8 cellular contexts compared by ENCODE assay signal in the genomic region with DNA sequence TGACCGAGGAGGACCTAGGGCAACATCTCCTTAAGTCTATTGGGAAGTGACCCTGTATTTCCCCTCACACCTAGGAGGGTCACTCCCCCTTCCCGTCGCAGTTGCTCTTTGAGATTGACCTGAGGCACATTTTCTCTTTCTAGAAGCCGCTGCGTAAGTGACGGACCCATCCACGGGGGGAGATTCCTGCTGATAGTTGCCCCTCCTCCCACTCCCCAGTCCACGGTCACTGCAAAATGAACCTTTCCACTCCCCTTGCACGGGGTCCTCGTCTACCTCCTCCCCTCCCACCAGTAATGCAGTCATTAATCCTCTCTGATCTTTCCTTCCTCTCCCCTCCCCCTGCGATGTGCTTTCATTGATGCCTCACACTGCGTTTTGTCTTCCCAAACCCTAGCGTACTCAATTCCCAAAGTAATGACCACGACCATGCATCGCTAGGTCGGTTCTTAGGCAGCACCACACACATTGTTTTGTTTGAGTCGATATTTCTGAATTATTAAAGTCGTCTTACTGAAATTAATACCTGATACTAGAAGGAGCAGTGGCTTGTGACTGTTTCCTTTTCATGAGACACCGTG. TPM values are rescaled to one million over a fixed set of nuclear protein-coding genes. Genes with fewer than 3 reads are reported as not detected.
A peak's percentile ranks its signal among the peaks of the same experiment; 100 is the strongest.
DNase-seq lines count a peak whose midpoint lies in the region; ATAC-seq and TF ChIP-seq lines count a peak whose summit lies in the region.

No MANE protein-coding gene starts in this region.

- H3K9me3 Mint-ChIP-seq in activated CD4-positive, alpha-beta T cell treated with anti-CD3 and anti-CD28 coated beads for 36 hours (ENCODE audit: low read depth): no peaks in the 10 kb centered on the region
- no peaks in the 10 kb centered on the region for H3K9me3 Mint-ChIP-seq in endodermal cell

- no peaks in the 10 kb centered on the region for H3K27me3 ChIP-seq in endodermal cell (ENCODE audit: control insufficient read depth, insufficient read depth, low read length, poor library complexity, severe bottlenecking)
- H3K27me3 ChIP-seq in mesendoderm (ENCODE audit: insufficient read depth, low read length, poor library complexity): no peaks in the 10 kb centered on the region

- intact Hi-C loops in activated CD4-positive, alpha-beta T cell treated with anti-CD3 and anti-CD28 coated beads for 36 hours (cut with DNase I, micrococcal nuclease): loop anchor here (1.0 to 10.0 kb wide), 5 partner anchors 33 to 1125 kb away; partner anchors contain the start of genes C2CD5 (in 2 of the 2), CMAS (in 2 of the 2), GOLT1B (in 1 of the 2) and RECQL (in 1 of the 2)

- peaks cover 4% of the 10 kb centered on the region for H3K27me3 Mint-ChIP-seq in activated CD4-positive, alpha-beta T cell treated with anti-CD3 and anti-CD28 coated beads for 36 hours
- peaks cover 5% of the 10 kb centered on the region for H3K27me3 Mint-ChIP-seq in endodermal cell (ENCODE audit: insufficient read depth)

- no peak overlapping the region for H2BK120ac ChIP-seq in mesendoderm (ENCODE audit: low read depth, low read length)

- no peaks in the 10 kb centered on the region for H3K79me1 ChIP-seq in mesendoderm (ENCODE audit: low read length)

- no peaks in the 10 kb centered on the region for H3K9me3 ChIP-seq in endodermal cell (ENCODE audit: control insufficient read depth, low read length)

- no peak for TF ChIP-seq CTCF in endodermal cell (conservative IDR thresholded peaks at IDR 0.05)

- peak overlapping the region; percentile 96 for H3K4me3 Mint-ChIP-seq in activated CD4-positive, alpha-beta T cell treated with anti-CD3 and anti-CD28 coated beads for 36 hours
- peak overlapping the region; percentile 88 for H3K4me3 Mint-ChIP-seq in endodermal cell

- WGBS in endodermal cell (ENCODE audit: insufficient coverage in 1 of 2, insufficient read length in 1 of 2), 2 experiments: 0% methylated on average over 15 to 19 of the region's 19 CpGs
- WGBS in mesendoderm (ENCODE audit: extremely low coverage, insufficient coverage, low lambda C conversion rate): no CpG with 5 or more reads among the region's 19 CpGs

- peak overlapping the region; percentile 93 for H3K56ac ChIP-seq in mesendoderm (ENCODE audit: low read length)

- peaks cover 37% of the 10 kb centered on the region for H3K4me1 Mint-ChIP-seq in activated CD4-positive, alpha-beta T cell treated with anti-CD3 and anti-CD28 coated beads for 36 hours
- peaks cover 36% of the 10 kb centered on the region for H3K4me1 Mint-ChIP-seq in endodermal cell

- H3K36me3 ChIP-seq in endodermal cell (ENCODE audit: control insufficient read depth, insufficient read depth, low read length) (peaks cover 5% of the 10 kb centered on the region), mesendoderm (ENCODE audit: control insufficient read depth, insufficient read depth, low read length) (no peaks in the 10 kb centered on the region)

- H3K4ac ChIP-seq in mesendoderm (ENCODE audit: low read depth, low read length): peak overlapping the region; percentile 19

- peak overlapping the region; percentile 32 for H3K4me2 ChIP-seq in mesendoderm (ENCODE audit: low read length)

- peaks cover 12% of the 10 kb centered on the region for H3K36me3 Mint-ChIP-seq in activated CD4-positive, alpha-beta T cell treated with anti-CD3 and anti-CD28 coated beads for 36 hours (ENCODE audit: low read depth)
- H3K36me3 Mint-ChIP-seq in endodermal cell (ENCODE audit: low read depth): peaks cover 8% of the 10 kb centered on the region

- no peak overlapping the region for H3K23ac ChIP-seq in mesendoderm (ENCODE audit: low read length)

- POLR2A ChIA-PET in activated CD4-positive, alpha-beta T cell treated with anti-CD3 and anti-CD28 coated beads for 36 hours (lab: Charles Lee): interaction anchor here (1.0 to 1.2 kb wide), 2 partner anchors 32 to 81 kb away, joined by 3 to 5 read pairs; partner anchors contain the start of gene C2CD5

- no peak overlapping the region for H4K8ac ChIP-seq in mesendoderm (ENCODE audit: low read depth, low read length)

- H3K9ac ChIP-seq in endodermal cell (ENCODE audit: extremely low read depth, low read length, poor library complexity, severe bottlenecking) (peak overlapping the region; percentile 79), mesendoderm (ENCODE audit: low read length) (peak overlapping the region; percentile 82)

- CTCF ChIA-PET in activated CD4-positive, alpha-beta T cell treated with anti-CD3 and anti-CD28 coated beads for 36 hours (lab: Charles Lee): interaction anchor here (0.6 to 1.3 kb wide), 2 partner anchors 45 to 96 kb away, joined by 3 to 7 read pairs; no protein-coding TSS in a partner anchor

- H3K4me1 ChIP-seq in endodermal cell (ENCODE audit: control insufficient read depth, insufficient read depth, low read length) (no peaks in the 10 kb centered on the region), mesendoderm (ENCODE audit: control insufficient read depth, low read depth, low read length) (no peaks in the 10 kb centered on the region)

- no peak overlapping the region for H2BK15ac ChIP-seq in mesendoderm (replicated peaks; ENCODE audit: low read depth)

- no peak overlapping the region for H2AK5ac ChIP-seq in mesendoderm (ENCODE audit: low read length)

- H4K5ac ChIP-seq in mesendoderm (ENCODE audit: low read length): no peak overlapping the region

- peak; percentile 45 for DNase-seq in activated CD4-positive, alpha-beta T cell treated with anti-CD3 and anti-CD28 coated beads for 36 hours
- no peak for DNase-seq in activated CD4-positive, alpha-beta T cell treated with anti-CD3 and anti-CD28 coated beads for 1 hour
- DNase-seq in NCI-H1092 (lab: John Stamatoyannopoulos, UW) (peak; percentile 8), endodermal cell (peak; percentile 87), mesendoderm (peak; percentile 81)
- peak; percentile 22 to 29 for DNase-seq in activated CD4-positive, alpha-beta T cell treated with anti-CD3 and anti-CD28 coated beads for 4 hours
- peak; percentile 27 for DNase-seq in stimulated activated naive CD8-positive, alpha-beta T cell treated with anti-CD3 and anti-CD28 coated beads, Interleukin-15, Interleukin-2, amounts not matched to agents 100 U/mL and 50 U/mL, for 24 hours

- H3K4me3 ChIP-seq in endodermal cell (ENCODE audit: low read length) (peak overlapping the region; percentile 87), mesendoderm (ENCODE audit: low read length) (peak overlapping the region; percentile 82)

- peak overlapping the region; percentile 42 for H3K18ac ChIP-seq in mesendoderm (ENCODE audit: low read length)

- H3K79me2 ChIP-seq in mesendoderm (ENCODE audit: control insufficient read depth, insufficient read depth, low read length): peaks cover 27% of the 10 kb centered on the region

- H3K27ac Mint-ChIP-seq in activated CD4-positive, alpha-beta T cell treated with anti-CD3 and anti-CD28 coated beads for 36 hours: peak overlapping the region; percentile 98
- H3K27ac Mint-ChIP-seq in endodermal cell: peak overlapping the region; percentile 99

- H2BK5ac ChIP-seq in mesendoderm (ENCODE audit: low read length): no peak overlapping the region

- H3K27ac ChIP-seq in endodermal cell (ENCODE audit: low read depth, low read length) (peak overlapping the region; percentile 97), mesendoderm (ENCODE audit: low read depth, low read length) (peak overlapping the region; percentile 87)

- ATAC-seq in activated CD4-positive, alpha-beta T cell treated with anti-CD3 and anti-CD28 coated beads for 36 hours: peak; percentile 23
- peak; percentile 39 for ATAC-seq in HG02642 (IDR thresholded peaks at IDR 0.05; ENCODE audit: poor library complexity, unreplicated experiment)
- peak; percentile 40 for ATAC-seq in stimulated activated naive CD8-positive, alpha-beta T cell treated with anti-CD3 and anti-CD28 coated beads, Interleukin-15, Interleukin-2, amounts not matched to agents 100 U/mL and 50 U/mL, for 24 hours

RNA-seq across cellular contexts. Expression of gene ETNK1, which starts 0.8 kb away (rescaled TPM):
- 10 to 100 TPM; 38.6 to 62.1 TPM for total RNA-seq in activated CD4-positive, alpha-beta T cell treated with anti-CD3 and anti-CD28 coated beads for 36 hours
- total RNA-seq in endodermal cell: 100 to 1,000 TPM in 1 of 2 donors, 10 to 100 TPM in 1; 84.9 to 187 TPM
- 47.8 TPM for polyA plus RNA-seq in endodermal cell (2013, experiment 1 of 2)
- 53.0 TPM for polyA plus RNA-seq in endodermal cell (2013, experiment 2 of 2)
- 18.8 TPM for polyA plus RNA-seq in mesendoderm (2013, experiment 1 of 2)
- 17.8 TPM for polyA plus RNA-seq in mesendoderm (2013, experiment 2 of 2)
